9 cellular contexts compared by ENCODE assay signal in genomic region chr17:44865231-44865660, GRCh38. TPM values are rescaled to one million over a fixed set of nuclear protein-coding genes. Genes with fewer than 3 reads are reported as not detected.
DNase-seq lines count a peak whose midpoint lies in the region; ATAC-seq and TF ChIP-seq lines count a peak whose summit lies in the region.
"Had no signal": no experiment of that assay in that cellular context is flagged by ENCODE, and none has a peak within 500 bp of the region (broad histone marks: within the 10 kb centered on the region; RNA-seq: fewer than 3 reads in every experiment).

No MANE protein-coding gene starts in this region.

- DNase-seq in DMS153 treated with DMSO at 0.1 percent for 48 hours (lab: John Stamatoyannopoulos, UW; ENCODE audit: unreplicated experiment) (peak; percentile 61), M059J (ENCODE audit: low read depth) (peak; percentile 68), RWPE2 (ENCODE audit: low spot score) (no peak), foreskin fibroblast (peak; percentile 54 to 86), stromal cell of bone marrow (ENCODE audit: low read depth) (peak; percentile 50)
- DNase-seq in activated T-helper 1 cell treated with anti-CD3 and anti-CD28 coated beads, Interleukin-2, amount 50 U/mL, for 16 hours (ENCODE audit: low read depth in 1 of 2, low spot score in 1 of 2) = peak; percentile 36 to 45

- H3K27me3 ChIP-seq in RWPE2 (ENCODE audit: insufficient read depth, poor library complexity, severe bottlenecking) (no peaks in the 10 kb centered on the region), neutrophil (no peaks in the 10 kb centered on the region)

- peak; percentile 79 for ATAC-seq in RWPE2 (ENCODE audit: low read depth)
- no peak for ATAC-seq in GM21390 (IDR thresholded peaks at IDR 0.05; ENCODE audit: unreplicated experiment)

- TF ChIP-seq CTCF in RWPE2 (IDR thresholded peaks at IDR 0.05; ENCODE audit: poor library complexity, severe bottlenecking) (peak; percentile 86), foreskin fibroblast (IDR thresholded peaks at IDR 0.05; ENCODE audit: low read depth, low read length) (peak; percentile 88), neutrophil (IDR thresholded peaks at IDR 0.05) (peak; percentile 81)

- no peaks in the 10 kb centered on the region for H3K9me3 ChIP-seq in RWPE2 (ENCODE audit: severe bottlenecking)
- H3K9me3 ChIP-seq in neutrophil = no peaks in the 10 kb centered on the region

- H3K4me3 ChIP-seq in RWPE2 (ENCODE audit: severe bottlenecking) (no peak overlapping the region), foreskin fibroblast (ENCODE audit: low read depth in 1 of 2, low read length in 2 of 2) (no peak overlapping the region), neutrophil (ENCODE audit: low read depth in 1 of 2, low read length in 1 of 2) (no peak overlapping the region)

- no peak overlapping the region for H3K27ac ChIP-seq in RWPE2 (ENCODE audit: poor library complexity, severe bottlenecking)
- H3K27ac ChIP-seq in neutrophil = no peak overlapping the region

- H3K36me3 ChIP-seq in RWPE2 (ENCODE audit: low read depth) (peaks cover 95% of the 10 kb centered on the region), neutrophil (peaks cover 95% of the 10 kb centered on the region)

- no peaks in the 10 kb centered on the region for H3K4me1 ChIP-seq in RWPE2 (ENCODE audit: insufficient read depth, poor library complexity, severe bottlenecking)
- no peaks in the 10 kb centered on the region for H3K4me1 ChIP-seq in neutrophil (ENCODE audit: control insufficient read depth in 1 of 2, insufficient read depth in 1 of 2, low read depth in 1 of 2, low read length in 1 of 2)

RNA-seq across cellular contexts. Expression of gene HIGD1B, which starts 17.6 kb away (rescaled TPM):
- total RNA-seq in M059J (2014; rRNA removed; shearing (Covaris generic)) = not detected in 2 replicates
- total RNA-seq: T-helper 1 cell treated with Interleukin-12 subunit alpha and Interleukin-12 subunit beta and Interleukin-4 antibody, amounts not matched to agents 30 ng/mL and 1 ng/mL, for 36 hours had no signal

RNA-seq across cellular contexts. Expression of gene EFTUD2, which starts 34.0 kb away (rescaled TPM):
- 131 and 157 TPM in 2 replicates for total RNA-seq in M059J (2014; rRNA removed; shearing (Covaris generic))

RNA-seq across cellular contexts. Expression of gene GJC1, which starts 35.2 kb away (rescaled TPM):
- 7.6 and 19.5 TPM in 2 replicates for total RNA-seq in M059J (2014; rRNA removed; shearing (Covaris generic))

RNA-seq across cellular contexts. Expression of gene GFAP, which starts 50.1 kb away (rescaled TPM):
- total RNA-seq in M059J (2014; rRNA removed; shearing (Covaris generic)) = not detected in 2 replicates
- total RNA-seq: T-helper 1 cell treated with Interleukin-12 subunit alpha and Interleukin-12 subunit beta and Interleukin-4 antibody, amounts not matched to agents 30 ng/mL and 1 ng/mL, for 36 hours had no signal
